In genomic region chr3:33233884-33234283, GRCh38 we compare ENCODE assay signal across 27 cellular contexts.
"Had no signal": no experiment of that assay in that cellular context is flagged by ENCODE, and none has a peak within 500 bp of the region (broad histone marks: within the 10 kb centered on the region; RNA-seq: fewer than 3 reads in every experiment).

No MANE protein-coding gene starts in this region.

- H3K4me1 ChIP-seq: esophagus squamous epithelium, parathyroid adenoma, prostate gland, stomach, transverse colon had no signal

- H3K9me3 ChIP-seq: esophagus squamous epithelium, prostate gland, sigmoid colon, stomach, thoracic aorta, transverse colon had no signal

- H2AFZ ChIP-seq: hepatocyte, parathyroid adenoma had no signal

- H3K4me2 ChIP-seq: hepatocyte had no signal

- H3K4me1 Mint-ChIP-seq: naive B cell, nephron had no signal

- H3K27ac Mint-ChIP-seq: naive B cell, nephron had no signal

- H3K9ac ChIP-seq: parathyroid adenoma had no signal

- H3K4me3 ChIP-seq: coronary artery, dorsolateral prefrontal cortex, esophagus squamous epithelium, hepatocyte, lung, prostate gland, sigmoid colon, stomach, thoracic aorta, transverse colon had no signal

- H3K27ac ChIP-seq: coronary artery, dorsolateral prefrontal cortex, epithelial cell of prostate, esophagus squamous epithelium, hepatocyte, parathyroid adenoma, prostate gland, sigmoid colon, stomach, thoracic aorta, transverse colon had no signal

- ATAC-seq: left cardiac atrium, left ventricle myocardium superior had no signal

- DNase-seq: cerebellar nuclear complex; dorsolateral prefrontal cortex; effector CD8-positive, alpha-beta T cell; esophagus squamous epithelium; foreskin melanocyte; head of caudate nucleus; kidney; left cardiac atrium; left ventricle myocardium superior; mesenchymal stem cell; naive B cell; occipital lobe; sigmoid colon; small intestine; stimulated activated CD4-positive, alpha-beta T cell treated with anti-CD3 and anti-CD28 coated beads, Interleukin-12 subunit alpha, Interleukin-12 subunit beta, amount 100 ng/mL, for 4 hours; stimulated activated naive CD4-positive, alpha-beta T cell; stomach; substantia nigra; transverse colon had no signal

- H3K4me3 Mint-ChIP-seq: naive B cell, nephron had no signal

- H3K36me3 ChIP-seq: esophagus squamous epithelium, prostate gland, sigmoid colon, stomach, thoracic aorta, transverse colon had no signal

- H3K27me3 ChIP-seq: hepatocyte, sigmoid colon, stomach, transverse colon had no signal

- H3K79me2 ChIP-seq: hepatocyte, parathyroid adenoma had no signal

- H3K36me3 Mint-ChIP-seq: naive B cell had no signal
